1 cellular context compared by ENCODE assay signal in the genomic region with DNA sequence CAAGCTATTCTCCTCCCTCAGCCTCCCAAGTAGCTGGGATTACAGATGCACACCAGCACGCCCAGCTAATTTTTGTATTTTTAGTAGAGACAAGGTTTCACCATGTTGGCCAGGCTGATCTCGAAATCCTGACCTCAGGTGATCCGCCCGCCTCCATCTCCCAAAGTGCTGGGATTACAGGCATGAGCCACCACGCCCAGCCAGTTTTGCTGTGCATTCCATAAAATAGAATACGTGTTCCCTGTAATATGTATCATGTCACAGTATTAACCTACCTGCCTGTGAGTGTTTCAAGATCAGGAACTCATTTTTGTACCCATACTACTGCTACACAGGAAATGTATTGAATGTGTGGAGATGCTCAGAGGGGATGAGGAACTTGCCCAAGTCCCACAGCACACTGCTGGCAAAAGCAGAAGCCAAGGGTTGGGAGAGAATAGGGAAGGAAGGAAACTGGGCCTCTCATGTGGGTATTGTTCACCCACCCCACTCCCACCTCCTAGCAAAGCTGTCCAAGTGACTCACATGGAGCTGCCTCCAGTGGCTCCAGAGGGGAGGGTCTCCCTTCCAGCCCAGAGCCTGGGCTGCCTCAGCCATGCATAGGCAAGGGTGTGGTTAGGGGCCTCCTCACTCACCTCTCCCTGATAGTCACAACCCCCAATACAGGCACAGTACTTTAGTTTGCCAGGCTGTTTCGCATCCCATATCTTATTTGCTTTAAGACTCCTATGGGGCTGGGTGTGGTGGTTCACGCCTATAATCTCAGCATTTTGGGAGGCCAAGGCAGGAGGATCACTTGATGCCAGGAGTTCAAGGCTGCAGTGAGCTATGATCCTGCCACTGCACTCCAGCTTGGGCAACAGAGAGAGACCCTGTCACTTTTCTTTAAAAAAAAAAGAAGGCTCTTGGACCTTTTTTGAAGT.
TF ChIP-seq lines count a peak whose summit lies in the region.

No MANE protein-coding gene starts in this region.

TF ChIP-seq in WTC11, 78 proteins besides CTCF, POLR2A, EP300 and RAD21 (continued from another document):
- TF ChIP-seq, protein P1, sequence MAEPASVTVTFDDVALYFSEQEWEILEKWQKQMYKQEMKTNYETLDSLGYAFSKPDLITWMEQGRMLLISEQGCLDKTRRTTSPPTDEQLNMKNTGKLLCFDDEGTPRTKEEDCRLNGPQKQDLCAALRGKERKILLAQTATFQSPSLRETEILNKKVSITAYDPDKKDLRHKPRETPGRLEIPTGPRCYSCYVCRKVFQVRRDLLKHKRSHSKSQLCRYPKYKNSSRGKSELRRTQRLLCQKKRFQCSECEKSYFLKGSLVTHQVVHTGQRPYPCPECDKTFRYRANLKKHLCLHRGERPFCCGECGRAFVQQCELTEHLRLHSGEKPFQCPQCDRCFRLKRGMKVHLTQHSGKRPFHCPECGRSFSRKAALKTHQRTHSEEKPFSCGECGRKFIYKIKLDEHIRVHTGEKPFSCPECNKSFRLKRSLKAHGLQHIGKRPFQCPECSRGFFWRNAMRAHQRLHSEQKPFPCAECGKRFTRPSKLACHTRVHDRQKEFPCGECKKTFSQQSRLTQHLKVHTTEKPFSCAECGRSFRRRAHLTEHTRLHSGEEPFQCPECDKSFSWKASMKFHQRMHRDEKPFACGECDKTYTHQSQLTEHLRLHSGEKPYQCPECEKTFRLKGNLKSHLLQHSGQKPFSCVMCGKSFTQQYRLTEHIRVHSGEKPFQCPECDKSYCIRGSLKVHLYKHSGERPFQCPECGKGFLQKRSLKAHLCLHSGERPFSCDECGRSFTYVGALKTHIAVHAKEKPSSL (CRISPR knock-in tag; conservative IDR thresholded peaks at IDR 0.05): no peak
- no peak for TF ChIP-seq ZNF671 (CRISPR knock-in tag; IDR thresholded peaks at IDR 0.05)
- TF ChIP-seq, protein P2, sequence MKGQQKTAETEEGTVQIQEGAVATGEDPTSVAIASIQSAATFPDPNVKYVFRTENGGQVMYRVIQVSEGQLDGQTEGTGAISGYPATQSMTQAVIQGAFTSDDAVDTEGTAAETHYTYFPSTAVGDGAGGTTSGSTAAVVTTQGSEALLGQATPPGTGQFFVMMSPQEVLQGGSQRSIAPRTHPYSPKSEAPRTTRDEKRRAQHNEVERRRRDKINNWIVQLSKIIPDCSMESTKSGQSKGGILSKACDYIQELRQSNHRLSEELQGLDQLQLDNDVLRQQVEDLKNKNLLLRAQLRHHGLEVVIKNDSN (CRISPR knock-in tag; IDR thresholded peaks at IDR 0.05): no peak
- TF ChIP-seq NFYB (CRISPR knock-in tag; conservative IDR thresholded peaks at IDR 0.05; ENCODE audit: low read depth): no peak
- no peak for TF ChIP-seq ELF4 (CRISPR knock-in tag; IDR thresholded peaks at IDR 0.05; ENCODE audit: low read depth)
